18 cellular contexts compared by ENCODE assay signal in genomic region chr1:194366705-194367104, GRCh38.
DNase-seq lines count a peak whose midpoint lies in the region; ATAC-seq and TF ChIP-seq lines count a peak whose summit lies in the region.
"Had no signal": no experiment of that assay in that cellular context is flagged by ENCODE, and none has a peak within 500 bp of the region (broad histone marks: within the 10 kb centered on the region; RNA-seq: fewer than 3 reads in every experiment).

No MANE protein-coding gene starts in this region.

- BruUV-seq in mammary epithelial cell (replicated peaks; lab: Mats Ljungman, UMichigan), result no TSS peak

- peak; percentile 72 for ATAC-seq in RWPE2 (ENCODE audit: low read depth)
- no peak for ATAC-seq in GM18519 (IDR thresholded peaks at IDR 0.05; ENCODE audit: low FRiP score, unreplicated experiment)

- H3K36me3 ChIP-seq in mammary epithelial cell (ENCODE audit: insufficient read depth, low read length), result no peaks in the 10 kb centered on the region
- H3K36me3 ChIP-seq in breast epithelium, result no peaks in the 10 kb centered on the region
- H3K36me3 ChIP-seq in RWPE2 (ENCODE audit: low read depth), result no peaks in the 10 kb centered on the region
- H3K36me3 ChIP-seq in smooth muscle cell (ENCODE audit: low read depth), result no peaks in the 10 kb centered on the region
- no peaks in the 10 kb centered on the region for H3K36me3 ChIP-seq in tibial artery
- H3K36me3 ChIP-seq: Peyer's patch, SJCRH30 had no signal

- dilution Hi-C loops in mammary epithelial cell (cut with HindIII; ENCODE audit: low sequenced_read_pairs), result no loop called here

- WGBS in mammary epithelial cell (ENCODE audit: low coverage, missing lambda C conversion rate), result 60% methylated on average over 1 of the region's 1 CpG
- WGBS in smooth muscle cell (ENCODE audit: low lambda C conversion rate), result 85% methylated on average over 1 of the region's 1 CpG

- TF ChIP-seq POLR2A in breast epithelium (IDR thresholded peaks at IDR 0.05), result no peak

- H3K4me2 ChIP-seq in mammary epithelial cell (ENCODE audit: insufficient read depth, low read depth, low read length) (peak overlapping the region; percentile 45), smooth muscle cell (no peak overlapping the region)

- H3K9ac ChIP-seq in mammary epithelial cell (ENCODE audit: insufficient read depth, low read length), result no peak overlapping the region
- H3K9ac ChIP-seq in smooth muscle cell (ENCODE audit: low read depth), result no peak overlapping the region

- DNase-seq in mammary epithelial cell (peak; percentile 69), breast epithelium (ENCODE audit: low spot score in 2 of 2) (no peak), RWPE2 (ENCODE audit: low spot score) (no peak), epithelial cell of esophagus (ENCODE audit: low read depth) (peak; percentile 61), smooth muscle cell (lab: John Stamatoyannopoulos, UW; ENCODE audit: unreplicated experiment) (no peak), tibial artery (no peak), anterior cingulate cortex (lab: John Stamatoyannopoulos, UW) (no peak)
- DNase-seq: AML-193; Calu3; CD8-positive, alpha-beta memory T cell; Karpas-422; NCI-H1417 treated with DMSO at 0.1 percent for 48 hours; NCI-H187; Peyer's patch; SJCRH30 had no signal

- H3K4me1 ChIP-seq in mammary epithelial cell (ENCODE audit: insufficient read depth, low read length) (peaks cover 25% of the 10 kb centered on the region), breast epithelium (no peaks in the 10 kb centered on the region), RWPE2 (ENCODE audit: insufficient read depth, poor library complexity, severe bottlenecking) (peaks cover 3% of the 10 kb centered on the region), smooth muscle cell (ENCODE audit: low read depth) (no peaks in the 10 kb centered on the region), tibial artery (no peaks in the 10 kb centered on the region)
- H3K4me1 ChIP-seq: Peyer's patch, SJCRH30 had no signal

- H3K27ac ChIP-seq in mammary epithelial cell (ENCODE audit: insufficient read depth, low read depth, low read length), result peak overlapping the region; percentile 52
- H3K27ac ChIP-seq in breast epithelium, result no peak overlapping the region
- H3K27ac ChIP-seq in RWPE2 (ENCODE audit: poor library complexity, severe bottlenecking), result peak overlapping the region; percentile 67
- peak overlapping the region; percentile 49 for H3K27ac ChIP-seq in smooth muscle cell (ENCODE audit: low read depth)
- H3K27ac ChIP-seq in tibial artery, result no peak overlapping the region
- H3K27ac ChIP-seq: 22Rv1, C4-2B, Peyer's patch, SJCRH30 had no signal

- H3K4me3 ChIP-seq in mammary epithelial cell (replicated peaks in 1 of 3; ENCODE audit: insufficient read depth in 1 of 3, low read depth in 2 of 3, low read length in 3 of 3) (no peak overlapping the region), breast epithelium (no peak overlapping the region), RWPE2 (ENCODE audit: severe bottlenecking) (no peak overlapping the region), epithelial cell of esophagus (ENCODE audit: low read length) (no peak overlapping the region), smooth muscle cell (no peak overlapping the region), tibial artery (no peak overlapping the region)
- H3K4me3 ChIP-seq: Peyer's patch, SJCRH30 had no signal

- CTCF ChIA-PET in mammary epithelial cell (lab: Charles Lee; ENCODE audit: low non-redundant PET), result no interaction called here

- H3K27me3 ChIP-seq in mammary epithelial cell (ENCODE audit: insufficient read depth, low read length) (no peaks in the 10 kb centered on the region), breast epithelium (no peaks in the 10 kb centered on the region), RWPE2 (ENCODE audit: insufficient read depth, poor library complexity, severe bottlenecking) (no peaks in the 10 kb centered on the region), smooth muscle cell (ENCODE audit: low read depth) (no peaks in the 10 kb centered on the region), tibial artery (no peaks in the 10 kb centered on the region)
- H3K27me3 ChIP-seq: Peyer's patch, SJCRH30 had no signal

- H4K20me1 ChIP-seq in mammary epithelial cell (ENCODE audit: insufficient read depth, low read length) (no peaks in the 10 kb centered on the region), smooth muscle cell (ENCODE audit: low read depth) (no peaks in the 10 kb centered on the region)

- intact Hi-C loops in mammary epithelial cell (cut with micrococcal nuclease), result no loop called here
- intact Hi-C loops in breast epithelium (cut with DNase I; ENCODE audit: low total_unique reads), result no loop called here
- intact Hi-C loops in tibial artery (cut with DNase I; ENCODE audit: low total_unique reads), result no loop called here

- H3K9me3 ChIP-seq in mammary epithelial cell (replicated peaks; ENCODE audit: insufficient read depth, low read length) (no peaks in the 10 kb centered on the region), breast epithelium (no peaks in the 10 kb centered on the region), RWPE2 (ENCODE audit: severe bottlenecking) (no peaks in the 10 kb centered on the region), smooth muscle cell (replicated peaks; ENCODE audit: low read depth) (no peaks in the 10 kb centered on the region), tibial artery (no peaks in the 10 kb centered on the region)
- H3K9me3 ChIP-seq: Peyer's patch, SJCRH30 had no signal

- H3F3A ChIP-seq in smooth muscle cell (ENCODE audit: low read depth), result no peaks in the 10 kb centered on the region

- H3K79me2 ChIP-seq in mammary epithelial cell (ENCODE audit: insufficient read depth, low read length), result no peaks in the 10 kb centered on the region
- no peaks in the 10 kb centered on the region for H3K79me2 ChIP-seq in smooth muscle cell (ENCODE audit: low read depth)

- no peak for TF ChIP-seq CTCF in mammary epithelial cell (conservative IDR thresholded peaks at IDR 0.05 in 1 of 2, IDR thresholded peaks at IDR 0.05 in 1 of 2; ENCODE audit: extremely low read depth in 1 of 2, insufficient read depth in 1 of 2, low read depth in 1 of 2, low read length in 2 of 2)
- TF ChIP-seq CTCF in breast epithelium (IDR thresholded peaks at IDR 0.05), result no peak
- no peak for TF ChIP-seq CTCF in RWPE2 (IDR thresholded peaks at IDR 0.05; ENCODE audit: poor library complexity, severe bottlenecking)
- TF ChIP-seq CTCF in epithelial cell of esophagus (IDR thresholded peaks at IDR 0.05; ENCODE audit: insufficient read depth, low read depth, low read length, missing control alignments), result no peak
- no peak for TF ChIP-seq CTCF in smooth muscle cell (IDR thresholded peaks at IDR 0.05; ENCODE audit: borderline replicate concordance, insufficient read depth, poor library complexity, severe bottlenecking)
- no peak for TF ChIP-seq CTCF in tibial artery (IDR thresholded peaks at IDR 0.05)

- H2AFZ ChIP-seq in mammary epithelial cell (ENCODE audit: low read depth, low read length), result peak overlapping the region; percentile 65
- no peak overlapping the region for H2AFZ ChIP-seq in smooth muscle cell (ENCODE audit: low read depth)

- in situ Hi-C loops in mammary epithelial cell (cut with MboI; ENCODE audit: low sequenced_read_pairs in 2 of 2), result no loop called here

Comparison
In these comparisons a context has a peak if more than half of its experiments do, and no peak if none do; other contexts are left out.
1. DNase-seq: peak in mammary epithelial cell (single experiment) and epithelial cell of esophagus (single experiment); none in breast epithelium (0 of 2), RWPE2 (single experiment), smooth muscle cell (single experiment), tibial artery (0 of 2) and anterior cingulate cortex (0 of 58).
2. H3K27ac ChIP-seq: peak in mammary epithelial cell (single experiment), RWPE2 (single experiment) and smooth muscle cell (single experiment); none in breast epithelium (0 of 2) and tibial artery (0 of 2).